In genomic region chr19:58034476-58034790, GRCh38 we compare ENCODE assay signal across 11 cellular contexts. TPM values are rescaled to one million over a fixed set of nuclear protein-coding genes. Genes with fewer than 3 reads are reported as not detected.
DNase-seq lines count a peak whose midpoint lies in the region; ATAC-seq and TF ChIP-seq lines count a peak whose summit lies in the region.
"Had no signal": no experiment of that assay in that cellular context is flagged by ENCODE, and none has a peak within 500 bp of the region (broad histone marks: within the 10 kb centered on the region; RNA-seq: fewer than 3 reads in every experiment).

No MANE protein-coding gene starts in this region.

- H3K27ac Mint-ChIP-seq in nephron progenitor cell: no peak overlapping the region

- TF ChIP-seq POLR2A in heart left ventricle (IDR thresholded peaks at IDR 0.05) (no peak), esophagus muscularis mucosa (IDR thresholded peaks at IDR 0.05; ENCODE audit: low read depth) (no peak)

- H3K27me3 ChIP-seq in heart left ventricle (peaks cover 0 to 10% (median 0%) of the 10 kb centered on the region in 9 donors), esophagus muscularis mucosa (peaks cover 0 to 52% (median 6%) of the 10 kb centered on the region in 4 donors), PC-9 (ENCODE audit: insufficient read depth, low read depth) (peaks cover 36% of the 10 kb centered on the region; the same call in 1 of the 2 replicates)

- H3K79me2 ChIP-seq in PC-9 (ENCODE audit: low read depth): no peaks in the 10 kb centered on the region

- H3K27me3 Mint-ChIP-seq in nephron progenitor cell (ENCODE audit: low read depth, poor library complexity): peaks cover 6% of the 10 kb centered on the region

- ATAC-seq in heart left ventricle (no peak), left ventricle myocardium superior (no peak)

- H3K4me1 Mint-ChIP-seq in nephron progenitor cell: peaks cover 16% of the 10 kb centered on the region

- peak overlapping the region in 2 of 12 donors; percentile 45 to 57 for H3K27ac ChIP-seq in heart left ventricle
- H3K27ac ChIP-seq in esophagus muscularis mucosa (replicated peaks in 1 of 4): peak overlapping the region in 3 of 4 donors; percentile 41 to 78 (median 66)
- no peak overlapping the region for H3K27ac ChIP-seq in urinary bladder (ENCODE audit: low read depth)
- no peak overlapping the region for H3K27ac ChIP-seq in PC-9

- H3F3A ChIP-seq in PC-9 (ENCODE audit: insufficient read depth, low read depth): no peaks in the 10 kb centered on the region

- H3K4me3 ChIP-seq in heart left ventricle (peak overlapping the region; percentile 38 to 79 (median 54)), esophagus muscularis mucosa (peak overlapping the region; percentile 60 to 71 (median 62)), urinary bladder (ENCODE audit: low read depth, low read length) (peak overlapping the region; percentile 42), PC-9 (no peak overlapping the region)

- CTCF ChIA-PET in PC-9 (lab: Charles Lee): no interaction called here

- TF ChIP-seq CTCF in heart left ventricle (IDR thresholded peaks at IDR 0.05) (no peak), esophagus muscularis mucosa (IDR thresholded peaks at IDR 0.05) (no peak), nephron progenitor cell (IDR thresholded peaks at IDR 0.05) (no peak), PC-9 (conservative IDR thresholded peaks at IDR 0.05) (no peak)

- no peak for TF ChIP-seq EP300 in esophagus muscularis mucosa (IDR thresholded peaks at IDR 0.05)

- DNase-seq in heart left ventricle (no peak), left ventricle myocardium superior (no peak), esophagus muscularis mucosa (ENCODE audit: extremely low spot score) (no peak), nephron progenitor cell (no peak), COLO829 (ENCODE audit: low spot score) (no peak), PC-9 (no peak)
- no peak for DNase-seq in stimulated activated naive CD4-positive, alpha-beta T cell (lab: John Stamatoyannopoulos, UW)
- DNase-seq: NCI-H345; stimulated activated naive CD4-positive, alpha-beta T cell treated with Interleukin-2 at 50 U/mL for 16 hours had no signal

- H3K4me1 ChIP-seq in heart left ventricle (peaks cover 0 to 16% (median 1%) of the 10 kb centered on the region in 12 donors), esophagus muscularis mucosa (peaks cover 3 to 26% (median 17%) of the 10 kb centered on the region in 4 donors), urinary bladder (ENCODE audit: insufficient read depth) (no peaks in the 10 kb centered on the region), PC-9 (replicated peaks; ENCODE audit: insufficient read depth) (no peaks in the 10 kb centered on the region)

- peak overlapping the region; percentile 87 for H3K4me3 Mint-ChIP-seq in nephron progenitor cell

- H3K9me3 ChIP-seq in heart left ventricle: peaks cover 0 to 39% (median 0%) of the 10 kb centered on the region in 12 donors
- H3K9me3 ChIP-seq in esophagus muscularis mucosa: peaks cover 0 to 45% (median 18%) of the 10 kb centered on the region in 4 donors
- H3K9me3 ChIP-seq in PC-9 (ENCODE audit: insufficient read depth, low read depth): peaks cover 5% of the 10 kb centered on the region; the same call in 1 of the 2 replicates

- intact Hi-C loops in heart left ventricle (cut with DNase I) (loop anchor here in 1 of 10 donors (10.0 kb wide), 1 partner anchor 60 kb away; the partner anchor contains the start of gene ZSCAN18), left ventricle myocardium superior (cut with micrococcal nuclease) (no loop called here), esophagus muscularis mucosa (cut with DNase I) (no loop called here), PC-9 (cut with micrococcal nuclease; ENCODE audit: unreplicated experiment) (no loop called here)

- H3K9me3 Mint-ChIP-seq in nephron progenitor cell: peaks cover 74% of the 10 kb centered on the region

- no peaks in the 10 kb centered on the region for H3K9me2 ChIP-seq in PC-9 (ENCODE audit: insufficient read depth)

- no peaks in the 10 kb centered on the region for H4K20me1 ChIP-seq in PC-9 (ENCODE audit: insufficient read depth)

- 2 to 6% (median 5%) methylated on average over 16 to 19 of the region's 19 CpGs for WGBS in heart left ventricle, 4 donors
- 7% methylated on average over 14 of the region's 19 CpGs for WGBS in esophagus muscularis mucosa
- 3% methylated on average over 19 of the region's 19 CpGs for WGBS in urinary bladder

- H3K36me3 ChIP-seq in heart left ventricle: no peaks in the 10 kb centered on the region
- no peaks in the 10 kb centered on the region for H3K36me3 ChIP-seq in esophagus muscularis mucosa
- H3K36me3 ChIP-seq in urinary bladder (ENCODE audit: insufficient read depth): no peaks in the 10 kb centered on the region
- no peaks in the 10 kb centered on the region for H3K36me3 ChIP-seq in PC-9 (ENCODE audit: low read depth)

- no peak overlapping the region for H2AFZ ChIP-seq in PC-9

- BruUV-seq in PC-9 (replicated peaks; lab: Mats Ljungman, UMichigan): no TSS peak

- POLR2A ChIA-PET in PC-9 (lab: Charles Lee; ENCODE audit: unreplicated experiment): no interaction called here

- no peak overlapping the region for H3K4me2 ChIP-seq in PC-9

- H3K36me3 Mint-ChIP-seq in nephron progenitor cell (ENCODE audit: low read depth): peaks cover 29% of the 10 kb centered on the region

RNA-seq across cellular contexts. Expression of gene ZSCAN1, which starts 0.6 kb away (rescaled TPM):
- total RNA-seq in heart left ventricle (not detected), left ventricle myocardium superior (not detected), esophagus muscularis mucosa (not detected), urinary bladder (not detected), PC-9 (2021) (not detected in 2 replicates)
- polyA plus RNA-seq in heart left ventricle (under 1 TPM in 1 of 2 donors, not detected in 1; 0.14 TPM), urinary bladder (0.44 TPM)
- total RNA-seq: Daoy had no signal

RNA-seq across cellular contexts. Expression of gene ZNF135, which starts 24.6 kb away (rescaled TPM):
- 1 to 10 TPM; 2.1 to 4.5 (median 3.4) TPM for total RNA-seq in heart left ventricle
- polyA plus RNA-seq in heart left ventricle: 1 to 10 TPM; 2.0 to 3.9 TPM
- 4.1 TPM for total RNA-seq in left ventricle myocardium superior
- 1 to 10 TPM; 5.1 to 9.1 (median 6.6) TPM for total RNA-seq in esophagus muscularis mucosa
- total RNA-seq in urinary bladder: 12.6 TPM
- polyA plus RNA-seq in urinary bladder: 9.0 TPM
- total RNA-seq in PC-9 (2021): 0.15 TPM in 1 of 2 replicates, not detected in the other

RNA-seq across cellular contexts. Expression of gene ZNF606, which starts 31.8 kb away (rescaled TPM):
- total RNA-seq in heart left ventricle (10 to 100 TPM in 7 of 9 donors, 1 to 10 TPM in 2; 7.8 to 14.3 (median 12.2) TPM), left ventricle myocardium superior (14.1 TPM), esophagus muscularis mucosa (10 to 100 TPM in 3 of 4 donors, 1 to 10 TPM in 1; 7.6 to 23.3 (median 15.5) TPM), urinary bladder (35.4 TPM), PC-9 (2021) (16.3 and 21.6 TPM in 2 replicates)
- polyA plus RNA-seq in heart left ventricle (10 to 100 TPM in 1 of 2 donors, 1 to 10 TPM in 1; 6.4 to 10.7 TPM), urinary bladder (11.2 TPM)

Comparison
In these comparisons a context has a peak if more than half of its experiments do, and no peak if none do; other contexts are left out.
1. H3K27ac ChIP-seq: peak in esophagus muscularis mucosa (3 of 4); none in urinary bladder (single experiment) and PC-9 (single experiment).